In genomic region chr9:116933251-116933650, GRCh38 we compare ENCODE assay signal across 15 cellular contexts.
"Had no signal": no experiment of that assay in that cellular context is flagged by ENCODE, and none has a peak within 500 bp of the region (broad histone marks: within the 10 kb centered on the region; RNA-seq: fewer than 3 reads in every experiment).

No MANE protein-coding gene starts in this region.

- H3K4me3 ChIP-seq: right atrium auricular region, skin epidermis, tibial artery, uterus had no signal

- ATAC-seq: effector memory CD8-positive, alpha-beta T cell; natural killer cell treated with Interleukin-12 subunit alpha and Interleukin-12 subunit beta and Interleukin-15 and Interleukin-18, amount 100 ng/mL, for 72 hours had no signal

- H3K27ac ChIP-seq: brain microvascular endothelial cell, right atrium auricular region, skin epidermis, tibial artery, uterus had no signal

- H3K36me3 ChIP-seq: brain microvascular endothelial cell, right atrium auricular region, tibial artery, uterus had no signal

- H3K9me3 ChIP-seq: right atrium auricular region, tibial artery, uterus had no signal

- H3K4me1 ChIP-seq: right atrium auricular region, tibial artery, uterus had no signal

- DNase-seq: activated CD4-positive, alpha-beta T cell treated with anti-CD3 and anti-CD28 coated beads, Interleukin-2, amount 50 U/mL, for 1 hour; activated naive CD4-positive, alpha-beta T cell; anterior cingulate cortex; brain microvascular endothelial cell; dermis blood vessel endothelial cell; effector memory CD8-positive, alpha-beta T cell; hippocampal formation; kidney; stimulated activated CD4-positive, alpha-beta T cell treated with anti-CD3 and anti-CD28 coated beads, Interleukin-4, amount 100 ng/mL, for 24 hours; stimulated activated naive CD4-positive, alpha-beta T cell; tibial artery; uterus had no signal

- H3K27me3 ChIP-seq: brain microvascular endothelial cell, right atrium auricular region, tibial artery, uterus had no signal
